8 cellular contexts compared by ENCODE assay signal in the genomic region with DNA sequence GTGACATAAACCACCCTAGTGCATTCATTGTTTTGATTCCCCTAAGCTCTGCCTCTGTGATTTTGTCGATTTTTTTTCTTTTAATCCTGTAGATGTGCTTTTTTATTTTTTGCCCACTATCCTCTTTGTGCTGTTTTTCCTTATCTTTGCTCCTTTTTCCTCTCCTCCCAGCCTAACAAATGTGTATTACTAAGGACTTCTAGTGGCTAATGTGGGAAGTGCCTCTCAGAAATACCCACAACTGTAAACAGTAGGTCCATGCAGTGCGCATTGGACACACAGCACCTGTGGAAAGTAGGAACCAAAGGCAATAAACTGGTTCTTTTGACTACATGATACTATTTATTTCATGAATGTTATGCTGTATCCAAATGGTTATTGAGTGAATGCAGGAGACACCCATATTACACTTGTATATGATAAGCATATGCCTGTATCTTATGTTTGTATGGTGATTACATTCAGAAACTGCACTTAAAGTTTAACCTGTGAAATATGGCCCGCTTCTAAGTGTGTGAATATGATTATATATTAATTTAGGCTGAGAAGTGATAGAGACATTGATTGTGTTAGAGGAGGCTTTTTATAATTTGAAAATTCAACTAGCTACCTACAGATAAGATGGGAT.
DNase-seq lines count a peak whose midpoint lies in the region; ATAC-seq and TF ChIP-seq lines count a peak whose summit lies in the region.

No MANE protein-coding gene starts in this region.

- H3K4me1 ChIP-seq in tibial artery: no peaks in the 10 kb centered on the region

- no peaks in the 10 kb centered on the region for H3K36me3 ChIP-seq in tibial artery

- no peaks in the 10 kb centered on the region for H3K27me3 ChIP-seq in tibial artery

- DNase-seq in LHCN-M2 (ENCODE audit: low read depth) (peak; percentile 12), astrocyte of the hippocampus (ENCODE audit: low read depth, low spot score) (peak; percentile 62), inferior parietal cortex (ENCODE audit: extremely low spot score) (peak; percentile 62), tibial artery (no peak), OCI-M2 (lab: John Stamatoyannopoulos, UW; ENCODE audit: unreplicated experiment) (no peak)
- no peak for DNase-seq in activated CD4-positive, alpha-beta T cell treated with anti-CD3 and anti-CD28 coated beads for 48 hours

- no peak overlapping the region for H3K27ac ChIP-seq in tibial artery

- no peak overlapping the region for H3K4me3 ChIP-seq in tibial artery

- no peaks in the 10 kb centered on the region for H3K9me3 ChIP-seq in tibial artery

- peak; percentile 58 for TF ChIP-seq CTCF in GM12872 (IDR thresholded peaks at IDR 0.05; ENCODE audit: insufficient read depth, low read depth, low read length)
- peak; percentile 59 to 72 for TF ChIP-seq CTCF in tibial artery (IDR thresholded peaks at IDR 0.05)

- no peak for ATAC-seq in HG02884 (IDR thresholded peaks at IDR 0.05; ENCODE audit: unreplicated experiment)

- intact Hi-C loops in tibial artery (cut with DNase I; ENCODE audit: low total_unique reads): loop anchor here (5.0 kb wide), 1 partner anchor 430 kb away; no protein-coding TSS in a partner anchor

Comparison
In these comparisons a context has a peak if more than half of its experiments do, and no peak if none do; other contexts are left out.
1. DNase-seq: peak in LHCN-M2 (single experiment), astrocyte of the hippocampus (single experiment) and inferior parietal cortex (single experiment); none in tibial artery (0 of 2), OCI-M2 (single experiment) and activated CD4-positive, alpha-beta T cell treated with anti-CD3 and anti-CD28 coated beads for 48 hours (single experiment).